8 cellular contexts compared by ENCODE assay signal in genomic region chr3:32045091-32045964, GRCh38.
DNase-seq lines count a peak whose midpoint lies in the region; ATAC-seq and TF ChIP-seq lines count a peak whose summit lies in the region.

No MANE protein-coding gene starts in this region.

- no peaks in the 10 kb centered on the region for H3K79me2 ChIP-seq in parathyroid adenoma

- TF ChIP-seq CTCF in esophagus squamous epithelium (IDR thresholded peaks at IDR 0.05) (peak in 1 of 6 experiments; percentile 6), parathyroid adenoma (IDR thresholded peaks at IDR 0.05) (no peak)

- intact Hi-C loops in esophagus squamous epithelium (cut with DNase I) = no loop called here

- 15 to 21% methylated on average over 5 of the region's 5 CpGs for WGBS in esophagus squamous epithelium, 2 donors

- peak overlapping the region; percentile 22 for H2AFZ ChIP-seq in parathyroid adenoma

- no peak for TF ChIP-seq POLR2A in esophagus squamous epithelium (IDR thresholded peaks at IDR 0.05)

- ATAC-seq in GM18519 (IDR thresholded peaks at IDR 0.05; ENCODE audit: low FRiP score, unreplicated experiment) = no peak

- no peaks in the 10 kb centered on the region for H3K27me3 ChIP-seq in esophagus squamous epithelium
- peaks cover 3% of the 10 kb centered on the region for H3K27me3 ChIP-seq in parathyroid adenoma (ENCODE audit: control insufficient read depth, insufficient read depth, low read length)

- H3K9me3 ChIP-seq in esophagus squamous epithelium (peaks cover 0 to 15% (median 7%) of the 10 kb centered on the region in 3 donors), parathyroid adenoma (ENCODE audit: control insufficient read depth, low read length) (no peaks in the 10 kb centered on the region)

- peak overlapping the region; percentile 70 to 85 (median 83) for H3K27ac ChIP-seq in esophagus squamous epithelium
- peak overlapping the region; percentile 27 for H3K27ac ChIP-seq in parathyroid adenoma

- H3K4me2 ChIP-seq in parathyroid adenoma (ENCODE audit: low read length) = peak overlapping the region; percentile 26

- peak overlapping the region in 1 of 4 donors; percentile 35 for H3K4me3 ChIP-seq in esophagus squamous epithelium
- no peak overlapping the region for H3K4me3 ChIP-seq in parathyroid adenoma (ENCODE audit: low read depth, low read length)

- DNase-seq in EL (peak; percentile 20), NCI-H748 treated with DMSO at 0.1 percent for 48 hours (lab: John Stamatoyannopoulos, UW) (peak; percentile 51), esophagus squamous epithelium (lab: John Stamatoyannopoulos, UW) (no peak), DMS79 (lab: John Stamatoyannopoulos, UW) (no peak), GDM1 (lab: John Stamatoyannopoulos, UW) (no peak), GF-D8 (lab: John Stamatoyannopoulos, UW) (no peak)

- H3K4me1 ChIP-seq in esophagus squamous epithelium = peaks cover 3 to 67% (median 11%) of the 10 kb centered on the region in 3 donors
- H3K4me1 ChIP-seq in parathyroid adenoma = peaks cover 5% of the 10 kb centered on the region

- H3K36me3 ChIP-seq in esophagus squamous epithelium (no peaks in the 10 kb centered on the region), parathyroid adenoma (ENCODE audit: control insufficient read depth, insufficient read depth, low read length) (no peaks in the 10 kb centered on the region)

- no peak overlapping the region for H3K9ac ChIP-seq in parathyroid adenoma

Comparison
In these comparisons a context has a peak if more than half of its experiments do, and no peak if none do; other contexts are left out.
1. DNase-seq: peak in EL (single experiment) and NCI-H748 treated with DMSO at 0.1 percent for 48 hours (single experiment); none in esophagus squamous epithelium (single experiment), DMS79 (single experiment), GDM1 (single experiment) and GF-D8 (single experiment).